9 cellular contexts compared by ENCODE assay signal in the genomic region with DNA sequence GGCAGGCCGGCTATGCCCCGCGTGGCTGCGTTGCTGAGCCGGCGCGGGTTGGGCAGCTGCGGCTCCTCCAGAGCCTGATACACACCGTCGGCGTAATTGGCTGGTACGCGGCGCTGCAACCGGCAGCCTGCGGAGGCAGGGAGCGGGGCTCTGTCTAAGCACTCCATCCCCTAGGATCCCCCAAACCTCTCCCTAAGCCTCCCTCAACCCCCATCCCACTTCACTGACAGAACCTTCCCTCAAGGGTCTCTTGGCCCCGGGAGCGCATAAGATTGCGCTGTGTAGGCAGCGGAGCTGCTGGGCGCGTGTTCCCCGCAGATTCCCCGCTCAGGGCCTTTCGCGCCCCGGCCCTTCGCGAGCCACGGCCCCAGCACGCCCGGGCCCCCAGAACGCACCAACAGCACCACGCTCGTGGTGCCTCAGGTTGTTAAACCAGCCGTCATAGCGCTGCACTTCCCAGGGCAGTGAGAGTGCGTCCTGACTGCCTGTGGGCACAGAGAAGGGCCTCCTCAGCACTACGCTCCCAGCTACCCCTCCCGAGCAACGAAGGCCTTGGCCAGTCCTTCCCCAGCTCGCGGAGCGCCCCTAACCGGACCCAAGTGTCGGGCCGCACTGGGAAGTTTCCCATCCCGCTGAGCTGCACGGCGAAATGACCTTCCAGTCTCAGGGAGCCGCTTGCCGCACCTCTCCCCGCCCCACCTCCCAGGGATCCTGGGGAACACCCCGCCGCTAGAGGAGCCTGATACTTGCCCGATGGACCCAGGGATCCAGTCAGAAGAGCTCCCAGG. TPM values are rescaled to one million over a fixed set of nuclear protein-coding genes. Genes with fewer than 3 reads are reported as not detected.
A peak's percentile ranks its signal among the peaks of the same experiment; 100 is the strongest.
DNase-seq lines count a peak whose midpoint lies in the region; ATAC-seq, FAIRE-seq and TF ChIP-seq lines count a peak whose summit lies in the region.
"Had no signal": no experiment of that assay in that cellular context is flagged by ENCODE, and none has a peak within 500 bp of the region (broad histone marks: within the 10 kb centered on the region; RNA-seq: fewer than 3 reads in every experiment).

No MANE protein-coding gene starts in this region.

- H3K4me1 Mint-ChIP-seq in endodermal cell, result peaks cover 16% of the 10 kb centered on the region

- no peaks in the 10 kb centered on the region for H3K36me3 Mint-ChIP-seq in endodermal cell (ENCODE audit: low read depth)

- DNase-seq in D721Med (ENCODE audit: insufficient read length, low spot score) (peak; percentile 60), NCI-H2171 (lab: John Stamatoyannopoulos, UW) (peak; percentile 44), endodermal cell (peak; percentile 79), osteoblast (ENCODE audit: insufficient read length, low spot score, missing footprints) (peak; percentile 83), caudate nucleus (lab: John Stamatoyannopoulos, UW) (no peak)
- DNase-seq: stimulated activated CD4-positive, alpha-beta T cell treated with anti-CD3 and anti-CD28 coated beads, Interleukin-2, amount 100 ng/mL, for 48 hours had no signal

- H3K27ac ChIP-seq in endodermal cell (ENCODE audit: low read depth, low read length) (no peak overlapping the region), osteoblast (ENCODE audit: low read depth, low read length) (no peak overlapping the region), caudate nucleus (ENCODE audit: low read depth, low read length) (no peak overlapping the region)

- peak overlapping the region; percentile 51 for H3K4me3 Mint-ChIP-seq in endodermal cell

- no peak overlapping the region for H3K4me2 ChIP-seq in osteoblast (ENCODE audit: insufficient read depth, low read length)

- H3K36me3 ChIP-seq in endodermal cell (ENCODE audit: control insufficient read depth, insufficient read depth, low read length) (no peaks in the 10 kb centered on the region), osteoblast (ENCODE audit: insufficient read depth, low read length) (no peaks in the 10 kb centered on the region)

- peaks cover 5% of the 10 kb centered on the region for H3K9me3 Mint-ChIP-seq in endodermal cell

- H3K4me1 ChIP-seq in endodermal cell (ENCODE audit: control insufficient read depth, insufficient read depth, low read length), result no peaks in the 10 kb centered on the region
- no peaks in the 10 kb centered on the region for H3K4me1 ChIP-seq in osteoblast (ENCODE audit: insufficient read depth, low read length)

- H3K4me3 ChIP-seq in endodermal cell (ENCODE audit: low read length) (peak overlapping the region; percentile 67), osteoblast (ENCODE audit: insufficient read depth, low read length) (no peak overlapping the region)

- H3K9me3 ChIP-seq in endodermal cell (ENCODE audit: control insufficient read depth, low read length) (no peaks in the 10 kb centered on the region), osteoblast (ENCODE audit: low read depth, low read length) (no peaks in the 10 kb centered on the region)

- H3K27me3 ChIP-seq in endodermal cell (ENCODE audit: control insufficient read depth, insufficient read depth, low read length, poor library complexity, severe bottlenecking), result peaks cover 95% of the 10 kb centered on the region
- peaks cover 91% of the 10 kb centered on the region for H3K27me3 ChIP-seq in osteoblast (ENCODE audit: insufficient read depth, low read length)

- H3K27ac Mint-ChIP-seq in endodermal cell, result no peak overlapping the region

- ATAC-seq in HG03354 (IDR thresholded peaks at IDR 0.05; ENCODE audit: poor library complexity, severe bottlenecking, unreplicated experiment) (no peak), GM18870 (IDR thresholded peaks at IDR 0.05; ENCODE audit: unreplicated experiment) (no peak)

- peak overlapping the region; percentile 1 for H3K9ac ChIP-seq in endodermal cell (ENCODE audit: extremely low read depth, low read length, poor library complexity, severe bottlenecking)

- TF ChIP-seq CTCF in D721Med (IDR thresholded peaks at IDR 0.05; ENCODE audit: insufficient read depth, missing control alignments), result no peak
- no peak for TF ChIP-seq CTCF in endodermal cell (conservative IDR thresholded peaks at IDR 0.05)
- TF ChIP-seq CTCF in osteoblast (IDR thresholded peaks at IDR 0.05; ENCODE audit: extremely low read depth, low read depth, low read length), result no peak

- WGBS in endodermal cell (ENCODE audit: insufficient coverage in 1 of 2, insufficient read length in 1 of 2), 2 experiments, result 3 to 4% methylated on average over 15 to 56 of the region's 57 CpGs

- no peak overlapping the region for H2AFZ ChIP-seq in osteoblast (ENCODE audit: low read length)

- H3K79me2 ChIP-seq in osteoblast (ENCODE audit: insufficient read depth, low read length), result no peaks in the 10 kb centered on the region

- H4K20me1 ChIP-seq in osteoblast (ENCODE audit: insufficient read depth, low read length), result no peaks in the 10 kb centered on the region

- peaks cover 87% of the 10 kb centered on the region for H3K27me3 Mint-ChIP-seq in endodermal cell (ENCODE audit: insufficient read depth)

- FAIRE-seq in D721Med (lab: Jason Lieb, UNC), result no peak
- FAIRE-seq: islet of Langerhans had no signal

RNA-seq across cellular contexts. Expression of a gene that starts 1.2 kb away (rescaled TPM):
- under 1 TPM; 0.11 to 0.13 TPM for total RNA-seq in endodermal cell
- polyA plus RNA-seq in endodermal cell (2013, experiment 1 of 2), result 0.11 TPM
- polyA plus RNA-seq in endodermal cell (2013, experiment 2 of 2), result 0.08 TPM
- under 0.01 TPM in 1 of 2 replicates, not detected in the other for total RNA-seq in osteoblast

RNA-seq across cellular contexts. Expression of a gene that starts 1.3 kb away (rescaled TPM):
- not detected for total RNA-seq in endodermal cell
- polyA plus RNA-seq in endodermal cell (2013, experiment 1 of 2), result not detected
- not detected for polyA plus RNA-seq in endodermal cell (2013, experiment 2 of 2)
- total RNA-seq in osteoblast, result not detected in 2 replicates

RNA-seq across cellular contexts. Expression of a gene that starts 16.9 kb away (rescaled TPM):
- under 1 TPM; 0.86 to 0.99 TPM for total RNA-seq in endodermal cell
- 0.14 TPM for polyA plus RNA-seq in endodermal cell (2013, experiment 1 of 2)
- polyA plus RNA-seq in endodermal cell (2013, experiment 2 of 2), result 0.91 TPM
- 0.29 and 0.36 TPM in 2 replicates for total RNA-seq in osteoblast

RNA-seq across cellular contexts. Expression of a gene that starts 17.0 kb away (rescaled TPM):
- total RNA-seq in endodermal cell, result 1 to 10 TPM; 1.2 to 1.9 TPM
- polyA plus RNA-seq in endodermal cell (2013, experiment 1 of 2), result 0.43 TPM
- polyA plus RNA-seq in endodermal cell (2013, experiment 2 of 2), result 0.29 TPM
- total RNA-seq in osteoblast, result under 0.01 and 0.29 TPM in 2 replicates

Comparison
In these comparisons a context has a peak if more than half of its experiments do, and no peak if none do; other contexts are left out.
1. DNase-seq: peak in D721Med (single experiment), NCI-H2171 (single experiment), endodermal cell (single experiment) and osteoblast (single experiment); none in caudate nucleus (0 of 61).